ENCODE assay signal across 18 cellular contexts in the genomic region with DNA sequence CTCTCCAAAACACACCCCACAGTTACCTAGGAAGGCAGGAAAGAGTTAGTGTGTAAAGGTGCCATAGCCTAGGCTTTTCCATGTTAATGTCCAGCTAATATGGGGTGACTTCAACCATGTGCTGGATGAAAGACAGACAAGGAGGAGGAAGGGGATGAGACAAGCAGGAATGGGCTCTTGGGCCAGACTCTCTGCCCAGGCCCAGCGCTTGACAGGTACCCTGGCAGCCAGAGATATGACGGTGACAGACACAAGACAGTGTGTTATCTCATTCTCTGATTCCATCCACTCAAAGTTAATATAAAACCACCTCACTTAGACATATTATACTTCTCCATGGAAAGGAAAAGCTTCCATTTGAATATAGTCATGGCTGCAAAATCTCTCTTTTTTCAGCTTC.
DNase-seq lines count a peak whose midpoint lies in the region; ATAC-seq and TF ChIP-seq lines count a peak whose summit lies in the region.
"Had no signal": no experiment of that assay in that cellular context is flagged by ENCODE, and none has a peak within 500 bp of the region (broad histone marks: within the 10 kb centered on the region; RNA-seq: fewer than 3 reads in every experiment).

No MANE protein-coding gene starts in this region.

- no peaks in the 10 kb centered on the region for H3K9me2 ChIP-seq in GM23338 (ENCODE audit: insufficient read depth)

- 0 out of 2 replicates have a peak overlapping the region, but pooled peaks have one; percentile 20 for H3K4me2 ChIP-seq in GM23338
- H3K4me2 ChIP-seq: BLaER1 treated with 17β-estradiol and CSF1 and Interleukin-3, amounts not matched to agents 10 nM and 100 nM had no signal

- H3K9me3 Mint-ChIP-seq in GM23338 (no peaks in the 10 kb centered on the region; the same call in 2 of the 3 replicates), nephron (no peaks in the 10 kb centered on the region)
- H3K9me3 Mint-ChIP-seq: CD4-positive, alpha-beta T cell; CD8-positive, alpha-beta T cell had no signal

- H3K4me3 Mint-ChIP-seq in GM23338 (no peak overlapping the region), nephron (no peak overlapping the region)
- H3K4me3 Mint-ChIP-seq: CD4-positive, alpha-beta T cell; CD8-positive, alpha-beta T cell had no signal

- no peak for ATAC-seq in GM23338
- no peak for ATAC-seq in HG03175 (IDR thresholded peaks at IDR 0.05; ENCODE audit: unreplicated experiment)
- ATAC-seq: CD8-positive, alpha-beta T cell; GM12878 had no signal

- no peaks in the 10 kb centered on the region for H3K79me2 ChIP-seq in GM23338 (replicated peaks; ENCODE audit: insufficient read depth)

- H3K4me3 ChIP-seq in BE2C (ENCODE audit: low read depth, low read length) (no peak overlapping the region), GM23338 (no peak overlapping the region)
- H3K4me3 ChIP-seq: BLaER1 treated with 17β-estradiol and CSF1 and Interleukin-3, amounts not matched to agents 10 nM and 100 nM; GM12878 had no signal

- peak overlapping the region; percentile 34; the same call in 1 of the 2 replicates for H2AFZ ChIP-seq in GM23338

- H3K4me1 ChIP-seq in BE2C (peaks cover 46% of the 10 kb centered on the region), GM23338 (ENCODE audit: insufficient read depth) (peaks cover 63% of the 10 kb centered on the region)
- H3K4me1 ChIP-seq: BLaER1 treated with 17β-estradiol and CSF1 and Interleukin-3, amounts not matched to agents 10 nM and 100 nM; Caco-2 had no signal

- H3K27me3 Mint-ChIP-seq in GM23338 (ENCODE audit: insufficient read depth, low read depth, poor library complexity) (no peaks in the 10 kb centered on the region), nephron (ENCODE audit: low read depth) (peaks cover 23% of the 10 kb centered on the region)
- H3K27me3 Mint-ChIP-seq: CD4-positive, alpha-beta T cell had no signal

- H3K36me3 ChIP-seq in BE2C (no peaks in the 10 kb centered on the region), GM23338 (ENCODE audit: insufficient read depth) (no peaks in the 10 kb centered on the region)
- H3K36me3 ChIP-seq: BLaER1 treated with 17β-estradiol and CSF1 and Interleukin-3, amounts not matched to agents 10 nM and 100 nM had no signal

- H3K36me3 Mint-ChIP-seq in GM23338 (ENCODE audit: low read depth) (no peaks in the 10 kb centered on the region), nephron (ENCODE audit: low read depth) (no peaks in the 10 kb centered on the region)
- H3K36me3 Mint-ChIP-seq: CD8-positive, alpha-beta T cell had no signal

- DNase-seq in BE2C (peak; percentile 54), GM23338 (ENCODE audit: low spot score) (no peak), SK-N-DZ (ENCODE audit: low spot score) (peak; percentile 68), hypothalamus (lab: John Stamatoyannopoulos, UW) (no peak)
- no peak for DNase-seq in activated effector memory CD4-positive, alpha-beta T cell treated with Interleukin-2 at 50 U/mL for 16 hours
- DNase-seq: 8988T; ACHN; Caco-2; Calu3; CD4-positive, alpha-beta T cell; CD8-positive, alpha-beta T cell; DMS79 treated with DMSO at 0.1 percent for 48 hours; GDM1 had no signal

- no peak overlapping the region; the same call in 1 of the 2 replicates for H3K27ac Mint-ChIP-seq in GM23338
- peak overlapping the region in 2 of 3 experiments; percentile 1 to 6 for H3K27ac Mint-ChIP-seq in nephron
- H3K27ac Mint-ChIP-seq: CD4-positive, alpha-beta T cell; CD8-positive, alpha-beta T cell had no signal

- H3K27me3 ChIP-seq in BE2C (no peaks in the 10 kb centered on the region), GM23338 (ENCODE audit: insufficient read depth) (no peaks in the 10 kb centered on the region)
- H3K27me3 ChIP-seq: BLaER1 treated with 17β-estradiol and CSF1 and Interleukin-3, amounts not matched to agents 10 nM and 100 nM had no signal

- H3F3A ChIP-seq in GM23338 (replicated peaks; ENCODE audit: low read depth), result no peaks in the 10 kb centered on the region

- no peak for TF ChIP-seq CTCF in BE2C (IDR thresholded peaks at IDR 0.05; ENCODE audit: low read depth, low read length)
- no peak for TF ChIP-seq CTCF in GM23338 (conservative IDR thresholded peaks at IDR 0.05; ENCODE audit: low read depth in 2 of 2)
- no peak for TF ChIP-seq CTCF in nephron (IDR thresholded peaks at IDR 0.05; ENCODE audit: unreplicated experiment in 3 of 3)

- no peaks in the 10 kb centered on the region for H3K9me3 ChIP-seq in BE2C
- H3K9me3 ChIP-seq: BLaER1 treated with 17β-estradiol and CSF1 and Interleukin-3, amounts not matched to agents 10 nM and 100 nM; Caco-2 had no signal

- H4K20me1 ChIP-seq in GM23338 (replicated peaks; ENCODE audit: insufficient read depth), result no peaks in the 10 kb centered on the region
- H4K20me1 ChIP-seq: BLaER1 treated with 17β-estradiol and CSF1 and Interleukin-3, amounts not matched to agents 10 nM and 100 nM had no signal

- H3K27ac ChIP-seq in GM23338 (ENCODE audit: low read depth), result no peak overlapping the region
- H3K27ac ChIP-seq: BLaER1 treated with 17β-estradiol and CSF1 and Interleukin-3, amounts not matched to agents 10 nM and 100 nM; C4-2B had no signal

- H3K4me1 Mint-ChIP-seq in GM23338, result peaks cover 65% of the 10 kb centered on the region
- H3K4me1 Mint-ChIP-seq in nephron, result peaks cover 7% of the 10 kb centered on the region

TF ChIP-seq in GM23338, 12 proteins besides CTCF, POLR2A, EP300 and RAD21 (continues in another document):
- TF ChIP-seq REST (IDR thresholded peaks at IDR 0.05; ENCODE audit: unreplicated experiment) (no peak), EZH2phosphoT487 (IDR thresholded peaks at IDR 0.05; ENCODE audit: unreplicated experiment) (no peak), POLR2AphosphoS5 (IDR thresholded peaks at IDR 0.05; ENCODE audit: low read depth) (no peak)

Comparison
In these comparisons a context has a peak if more than half of its experiments do, and no peak if none do; other contexts are left out.
1. DNase-seq: peak in BE2C (single experiment) and SK-N-DZ (single experiment); none in GM23338 (single experiment), activated effector memory CD4-positive, alpha-beta T cell treated with Interleukin-2 at 50 U/mL for 16 hours (single experiment) and hypothalamus (0 of 51).